9 cellular contexts compared by ENCODE assay signal in genomic region chr3:197793246-197793645, GRCh38. TPM values are rescaled to one million over a fixed set of nuclear protein-coding genes. Genes with fewer than 3 reads are reported as not detected.
A peak's percentile ranks its signal among the peaks of the same experiment; 100 is the strongest.
DNase-seq lines count a peak whose midpoint lies in the region; ATAC-seq and TF ChIP-seq lines count a peak whose summit lies in the region.
"Had no signal": no experiment of that assay in that cellular context is flagged by ENCODE, and none has a peak within 500 bp of the region (broad histone marks: within the 10 kb centered on the region; RNA-seq: fewer than 3 reads in every experiment).

No MANE protein-coding gene starts in this region.

- intact Hi-C loops in ovary (cut with DNase I): no loop called here
- intact Hi-C loops in body of pancreas (cut with DNase I): no loop called here

- peak overlapping the region; percentile 33 for H3K27ac ChIP-seq in ACC112 (ENCODE audit: low read depth, low read length)
- H3K27ac ChIP-seq in SK-N-MC: peak overlapping the region; percentile 19; the same call in 1 of the 2 replicates
- no peak overlapping the region for H3K27ac ChIP-seq in ovary
- no peak overlapping the region for H3K27ac ChIP-seq in body of pancreas

- H3K4me1 ChIP-seq in ACC112 (ENCODE audit: control insufficient read depth, insufficient read depth, low read length, unreplicated experiment) (peaks cover 40% of the 10 kb centered on the region), ovary (ENCODE audit: insufficient read depth) (peaks cover 7% of the 10 kb centered on the region), body of pancreas (peaks cover 14% of the 10 kb centered on the region)

- 22 to 25% (median 23%) methylated on average over 2 of the region's 2 CpGs for WGBS in ovary, 3 donors
- 45 to 49% methylated on average over 2 of the region's 2 CpGs for WGBS in body of pancreas, 2 donors

- no peaks in the 10 kb centered on the region for H3K9me3 ChIP-seq in SK-N-MC (ENCODE audit: low read depth, low read length)
- no peaks in the 10 kb centered on the region for H3K9me3 ChIP-seq in ovary
- no peaks in the 10 kb centered on the region for H3K9me3 ChIP-seq in body of pancreas

- TF ChIP-seq POLR2A in ovary (IDR thresholded peaks at IDR 0.05) (no peak), body of pancreas (IDR thresholded peaks at IDR 0.05) (no peak)

- no peaks in the 10 kb centered on the region for H3K27me3 ChIP-seq in ACC112 (ENCODE audit: insufficient read depth, low read length)
- no peaks in the 10 kb centered on the region for H3K27me3 ChIP-seq in ovary
- no peaks in the 10 kb centered on the region for H3K27me3 ChIP-seq in body of pancreas

- H3K9ac ChIP-seq in SK-N-MC (ENCODE audit: insufficient read length): peak overlapping the region; percentile 37

- TF ChIP-seq CTCF in foreskin fibroblast (IDR thresholded peaks at IDR 0.05; ENCODE audit: low read depth, low read length): no peak
- TF ChIP-seq CTCF in ovary (IDR thresholded peaks at IDR 0.05): no peak
- TF ChIP-seq CTCF in body of pancreas (IDR thresholded peaks at IDR 0.05): no peak

- no peaks in the 10 kb centered on the region for H3K36me3 ChIP-seq in ACC112 (ENCODE audit: insufficient read depth, low read length)
- no peaks in the 10 kb centered on the region for H3K36me3 ChIP-seq in SK-N-MC (ENCODE audit: insufficient read depth, low read length)
- H3K36me3 ChIP-seq in ovary: no peaks in the 10 kb centered on the region
- no peaks in the 10 kb centered on the region for H3K36me3 ChIP-seq in body of pancreas (replicated peaks in 1 of 2; ENCODE audit: insufficient read depth in 1 of 2, low read depth in 2 of 2)

- H3K79me2 ChIP-seq in ACC112 (ENCODE audit: control insufficient read depth, insufficient read depth, low read length, unreplicated experiment): peaks cover 64% of the 10 kb centered on the region

- peak overlapping the region; percentile 57 for H3K4me3 ChIP-seq in ACC112 (ENCODE audit: low read depth, low read length)
- peak overlapping the region; percentile 48 for H3K4me3 ChIP-seq in SK-N-MC
- H3K4me3 ChIP-seq in foreskin fibroblast (ENCODE audit: low read depth in 1 of 2, low read length in 2 of 2): peak overlapping the region; percentile 22 to 42
- no peak overlapping the region for H3K4me3 ChIP-seq in ovary
- no peak overlapping the region for H3K4me3 ChIP-seq in body of pancreas

- no peak for TF ChIP-seq EP300 in ovary (IDR thresholded peaks at IDR 0.05)

- DNase-seq in SK-N-MC (ENCODE audit: low read depth, low spot score) (no peak), foreskin fibroblast (peak in 1 of 2 donors; percentile 66), ovary (no peak), body of pancreas (no peak)
- DNase-seq in stimulated activated naive CD4-positive, alpha-beta T cell (lab: John Stamatoyannopoulos, UW): no peak

- no peak overlapping the region for H2AFZ ChIP-seq in ACC112 (ENCODE audit: low read length, unreplicated experiment)

- ATAC-seq in GM18867 (IDR thresholded peaks at IDR 0.05; ENCODE audit: unreplicated experiment) (peak; percentile 25), body of pancreas (no peak), HG03520 (IDR thresholded peaks at IDR 0.05; ENCODE audit: unreplicated experiment) (no peak)
- ATAC-seq: Right ventricle myocardium inferior had no signal

RNA-seq across cellular contexts. Expression of gene LRCH3, which starts 2.2 kb away (rescaled TPM):
- total RNA-seq in ovary (100 to 1,000 TPM in 2 of 7 donors, 10 to 100 TPM in 5; 44.4 to 192 (median 61.6) TPM), body of pancreas (10 to 100 TPM; 26.7 to 29.0 TPM)
- polyA plus RNA-seq in ovary: 10 to 100 TPM; 20.9 to 69.6 TPM

RNA-seq across cellular contexts. Expression of gene FYTTD1, which starts 43.6 kb away (rescaled TPM):
- total RNA-seq in ovary: 10 to 100 TPM; 23.8 to 70.5 (median 58.0) TPM
- polyA plus RNA-seq in ovary: 10 to 100 TPM; 16.8 to 49.6 TPM
- 10 to 100 TPM; 13.8 to 16.3 TPM for total RNA-seq in body of pancreas

RNA-seq across cellular contexts. Expression of gene RUBCN, which starts 56.5 kb away (rescaled TPM):
- total RNA-seq in ovary (10 to 100 TPM; 20.0 to 36.2 (median 27.5) TPM), body of pancreas (10 to 100 TPM; 23.1 to 33.0 TPM)
- 10 to 100 TPM in 1 of 2 donors, 1 to 10 TPM in 1; 9.5 to 11.4 TPM for polyA plus RNA-seq in ovary

Comparison
In these comparisons a context has a peak if more than half of its experiments do, and no peak if none do; other contexts are left out.
1. H3K27ac ChIP-seq: peak in ACC112 (single experiment) and SK-N-MC (single experiment); none in ovary (0 of 2) and body of pancreas (0 of 4).
2. H3K4me3 ChIP-seq: peak in ACC112 (single experiment), SK-N-MC (single experiment) and foreskin fibroblast (2 of 2); none in ovary (single experiment) and body of pancreas (0 of 2).